ENCODE assay signal across 11 cellular contexts in genomic region chr12:57166971-57167371, GRCh38. TPM values are rescaled to one million over a fixed set of nuclear protein-coding genes. Genes with fewer than 3 reads are reported as not detected.
DNase-seq lines count a peak whose midpoint lies in the region; ATAC-seq, FAIRE-seq and TF ChIP-seq lines count a peak whose summit lies in the region.
"Had no signal": no experiment of that assay in that cellular context is flagged by ENCODE, and none has a peak within 500 bp of the region (broad histone marks: within the 10 kb centered on the region; RNA-seq: fewer than 3 reads in every experiment).

No MANE protein-coding gene starts in this region.

- ATAC-seq in GM18519 (IDR thresholded peaks at IDR 0.05; ENCODE audit: low FRiP score, unreplicated experiment) = no peak
- ATAC-seq in CD4-positive, alpha-beta T cell (ENCODE audit: poor library complexity) = no peak

- H3K4me3 ChIP-seq in breast epithelium = no peak overlapping the region

- no peak for FAIRE-seq in urothelium cell line (lab: Jason Lieb, UNC)

- POLR2A ChIA-PET in MCF 10A (lab: Yijun Ruan, JAX) = interaction anchor here (0.6 to 2.9 kb wide), 6 partner anchors 9 to 133 kb away, joined by 3 to 24 read pairs (median 3); partner anchors contain the start of gene LRP1
- POLR2A ChIA-PET in CD4-positive, alpha-beta T cell (lab: Charles Lee) = no interaction called here

- H3K27me3 Mint-ChIP-seq in MCF 10A (ENCODE audit: insufficient read depth, unreplicated experiment) = no peaks in the 10 kb centered on the region
- no peaks in the 10 kb centered on the region for H3K27me3 Mint-ChIP-seq in CD4-positive, alpha-beta T cell
- H3K27me3 Mint-ChIP-seq: CD4-positive, CD25-positive, alpha-beta regulatory T cell had no signal

- no peaks in the 10 kb centered on the region for H3K27me3 ChIP-seq in breast epithelium
- no peaks in the 10 kb centered on the region for H3K27me3 ChIP-seq in CD4-positive, alpha-beta T cell (ENCODE audit: control insufficient read depth, insufficient read depth, low read length)

- peaks cover 35% of the 10 kb centered on the region for H3K36me3 Mint-ChIP-seq in MCF 10A (ENCODE audit: insufficient read depth, unreplicated experiment)
- H3K36me3 Mint-ChIP-seq in CD4-positive, alpha-beta T cell (ENCODE audit: low read depth) = no peaks in the 10 kb centered on the region
- H3K36me3 Mint-ChIP-seq: CD4-positive, CD25-positive, alpha-beta regulatory T cell had no signal

- DNase-seq in MCF 10A (ENCODE audit: unreplicated experiment) (peak; percentile 88), breast epithelium (ENCODE audit: low spot score in 2 of 2) (no peak), kidney glomerular epithelial cell (lab: John Stamatoyannopoulos, UW) (peak; percentile 45), urothelium cell line (ENCODE audit: low spot score) (peak; percentile 46), retina (no peak)
- DNase-seq in activated T-helper 9 cell treated with anti-CD3 and anti-CD28 coated beads, Interleukin-2, amount 50 U/mL, for 16 hours (ENCODE audit: low read depth) = peak; percentile 16
- DNase-seq in CD4-positive, alpha-beta T cell = no peak
- DNase-seq: CD4-positive, CD25-positive, alpha-beta regulatory T cell; midbrain; NCI-H2029 had no signal

- H3K4me3 Mint-ChIP-seq in MCF 10A (ENCODE audit: unreplicated experiment) = no peak overlapping the region
- H3K4me3 Mint-ChIP-seq in CD4-positive, alpha-beta T cell = no peak overlapping the region
- H3K4me3 Mint-ChIP-seq: CD4-positive, CD25-positive, alpha-beta regulatory T cell had no signal

- peak overlapping the region; percentile 67 for H3K27ac Mint-ChIP-seq in MCF 10A (ENCODE audit: low read depth, unreplicated experiment)
- no peak overlapping the region for H3K27ac Mint-ChIP-seq in CD4-positive, alpha-beta T cell
- H3K27ac Mint-ChIP-seq: CD4-positive, CD25-positive, alpha-beta regulatory T cell had no signal

- no peak for TF ChIP-seq POLR2A in breast epithelium (IDR thresholded peaks at IDR 0.05)

- H3K4me1 ChIP-seq in breast epithelium = no peaks in the 10 kb centered on the region

- H3K36me3 ChIP-seq in breast epithelium = no peaks in the 10 kb centered on the region

- H3K27ac ChIP-seq in breast epithelium = peak overlapping the region in 1 of 2 donors; percentile 48
- no peak overlapping the region for H3K27ac ChIP-seq in CD4-positive, alpha-beta T cell (ENCODE audit: low read depth, low read length)

- H3K4me1 Mint-ChIP-seq in MCF 10A (ENCODE audit: insufficient read depth, unreplicated experiment) = peaks cover 43% of the 10 kb centered on the region
- no peaks in the 10 kb centered on the region for H3K4me1 Mint-ChIP-seq in CD4-positive, alpha-beta T cell (ENCODE audit: low read depth)
- H3K4me1 Mint-ChIP-seq: CD4-positive, CD25-positive, alpha-beta regulatory T cell had no signal

- no peaks in the 10 kb centered on the region for H3K9me3 Mint-ChIP-seq in MCF 10A (ENCODE audit: unreplicated experiment)
- no peaks in the 10 kb centered on the region for H3K9me3 Mint-ChIP-seq in CD4-positive, alpha-beta T cell

- TF ChIP-seq CTCF in MCF 10A (IDR thresholded peaks at IDR 0.05; ENCODE audit: unreplicated experiment) (no peak), breast epithelium (IDR thresholded peaks at IDR 0.05) (no peak)
- no peak for TF ChIP-seq CTCF in CD4-positive, alpha-beta T cell (IDR thresholded peaks at IDR 0.05)

- H3K9me3 ChIP-seq in breast epithelium = no peaks in the 10 kb centered on the region
- H3K9me3 ChIP-seq in CD4-positive, alpha-beta T cell (ENCODE audit: control insufficient read depth, low read length) = no peaks in the 10 kb centered on the region

- CTCF ChIA-PET in MCF 10A (lab: Yijun Ruan, JAX) = interaction anchor here (0.7 to 3.0 kb wide), 5 partner anchors 9 to 559 kb away, joined by 3 to 21 read pairs (median 4); partner anchors contain the start of gene STAT6
- CTCF ChIA-PET in CD4-positive, alpha-beta T cell (lab: Charles Lee) = no interaction called here

- intact Hi-C loops in MCF 10A (cut with micrococcal nuclease) (loop anchor here (1.0 kb wide), 1 partner anchor 8 kb away; no protein-coding TSS in a partner anchor), breast epithelium (cut with DNase I; ENCODE audit: low total_unique reads) (no loop called here)
- intact Hi-C loops in CD4-positive, alpha-beta T cell (cut with DNase I, micrococcal nuclease) = no loop called here

- BruUV-seq in MCF 10A (replicated peaks; lab: Mats Ljungman, UMichigan) = no TSS peak

RNA-seq across cellular contexts. Expression of gene LRP1-AS, which starts 19.6 kb away (rescaled TPM):
- total RNA-seq in MCF 10A (2022) (not detected in 2 replicates), breast epithelium (not detected)
- total RNA-seq in CD4-positive, alpha-beta T cell = not detected
- total RNA-seq: CD4-positive, CD25-positive, alpha-beta regulatory T cell had no signal

RNA-seq across cellular contexts. Expression of gene LRP1, which starts 38.7 kb away (rescaled TPM):
- total RNA-seq in MCF 10A (2022) (18.9 and 25.3 TPM in 2 replicates), breast epithelium (100 to 1,000 TPM; 102 to 894 (median 240) TPM)
- 1 to 10 TPM; 6.6 to 8.5 TPM for total RNA-seq in CD4-positive, alpha-beta T cell

RNA-seq across cellular contexts. Expression of gene NXPH4, which starts 49.6 kb away (rescaled TPM):
- total RNA-seq in MCF 10A (2022) (2.2 and 2.8 TPM in 2 replicates), breast epithelium (under 1 TPM in 1 of 3 donors, not detected in 2; 0.33 TPM)
- total RNA-seq in CD4-positive, alpha-beta T cell = not detected

RNA-seq across cellular contexts. Expression of gene STAT6, which starts 55.8 kb away (rescaled TPM):
- total RNA-seq in MCF 10A (2022) (99.7 and 122 TPM in 2 replicates), breast epithelium (100 to 1,000 TPM; 139 to 147 (median 146) TPM)
- total RNA-seq in CD4-positive, alpha-beta T cell = 100 to 1,000 TPM; 133 to 144 TPM

Comparison
In these comparisons a context has a peak if more than half of its experiments do, and no peak if none do; other contexts are left out.
1. DNase-seq: peak in MCF 10A (single experiment), activated T-helper 9 cell treated with anti-CD3 and anti-CD28 coated beads, Interleukin-2, amount 50 U/mL, for 16 hours (single experiment), kidney glomerular epithelial cell (single experiment) and urothelium cell line (single experiment); none in breast epithelium (0 of 2), CD4-positive, alpha-beta T cell (0 of 10) and retina (single experiment).